ENCODE assay signal across 10 cellular contexts in genomic region chr5:176810687-176811501, GRCh38. TPM values are rescaled to one million over a fixed set of nuclear protein-coding genes. Genes with fewer than 3 reads are reported as not detected.
DNase-seq lines count a peak whose midpoint lies in the region; ATAC-seq and TF ChIP-seq lines count a peak whose summit lies in the region.
"Had no signal": no experiment of that assay in that cellular context is flagged by ENCODE, and none has a peak within 500 bp of the region (broad histone marks: within the 10 kb centered on the region; RNA-seq: fewer than 3 reads in every experiment).

No MANE protein-coding gene starts in this region.

- H3K4me1 Mint-ChIP-seq in GM23338 = peaks cover 37% of the 10 kb centered on the region

- H3K4me3 ChIP-seq in ACC112 (ENCODE audit: low read depth, low read length) = peak overlapping the region; percentile 69
- H3K4me3 ChIP-seq in GM23338 = peak overlapping the region; percentile 72
- peak overlapping the region; percentile 58 for H3K4me3 ChIP-seq in adipocyte (ENCODE audit: low read length)
- H3K4me3 ChIP-seq: GM12878 had no signal

- H3K79me2 ChIP-seq in ACC112 (ENCODE audit: control insufficient read depth, insufficient read depth, low read length, unreplicated experiment) (no peaks in the 10 kb centered on the region), GM23338 (replicated peaks; ENCODE audit: insufficient read depth) (no peaks in the 10 kb centered on the region)

- H2AFZ ChIP-seq in ACC112 (ENCODE audit: low read length, unreplicated experiment) = no peak overlapping the region
- peak overlapping the region; percentile 80; the same call in 1 of the 2 replicates for H2AFZ ChIP-seq in GM23338

- no peaks in the 10 kb centered on the region; the same call in none of the 3 replicates for H3K9me3 Mint-ChIP-seq in GM23338

- no peaks in the 10 kb centered on the region for H3K36me3 ChIP-seq in ACC112 (ENCODE audit: insufficient read depth, low read length)
- H3K36me3 ChIP-seq in GM23338 (ENCODE audit: insufficient read depth) = no peaks in the 10 kb centered on the region
- no peaks in the 10 kb centered on the region for H3K36me3 ChIP-seq in adipocyte (ENCODE audit: control insufficient read depth, insufficient read depth, low read length, severe bottlenecking)

- H3K9me3 ChIP-seq in adipocyte (ENCODE audit: control insufficient read depth, low read length) = no peaks in the 10 kb centered on the region

- H4K20me1 ChIP-seq in GM23338 (replicated peaks; ENCODE audit: insufficient read depth) = 0 out of 2 replicates have a peak, but pooled peaks cover 3% of the 10 kb centered on the region

- H3K27ac Mint-ChIP-seq in GM23338 = no peak overlapping the region

- H3K27ac ChIP-seq in ACC112 (ENCODE audit: low read depth, low read length) = no peak overlapping the region
- no peak overlapping the region for H3K27ac ChIP-seq in GM23338 (ENCODE audit: low read depth)

- H3K27me3 ChIP-seq in ACC112 (ENCODE audit: insufficient read depth, low read length) (peaks cover 76% of the 10 kb centered on the region), GM23338 (ENCODE audit: insufficient read depth) (peaks cover 50% of the 10 kb centered on the region), adipocyte (replicated peaks; ENCODE audit: control insufficient read depth, insufficient read depth, low read length) (peaks cover 73% of the 10 kb centered on the region)

- no peak overlapping the region for H3K9ac ChIP-seq in adipocyte (ENCODE audit: low read length)

- peak overlapping the region; percentile 95 for H3K4me2 ChIP-seq in GM23338

- H3K4me3 Mint-ChIP-seq in GM23338 = peak overlapping the region; percentile 73

- ATAC-seq in GM23338 (no peak), HG03378 (IDR thresholded peaks at IDR 0.05; ENCODE audit: unreplicated experiment) (no peak), GM19397 (IDR thresholded peaks at IDR 0.05; ENCODE audit: unreplicated experiment) (no peak)

- H3F3A ChIP-seq in GM23338 (replicated peaks; ENCODE audit: low read depth) = no peaks in the 10 kb centered on the region

- H3K9me2 ChIP-seq in GM23338 (ENCODE audit: insufficient read depth) = no peaks in the 10 kb centered on the region

- H3K4me1 ChIP-seq in ACC112 (ENCODE audit: control insufficient read depth, insufficient read depth, low read length, unreplicated experiment) (no peaks in the 10 kb centered on the region), GM23338 (ENCODE audit: insufficient read depth) (peaks cover 10% of the 10 kb centered on the region), adipocyte (ENCODE audit: control insufficient read depth, insufficient read depth, low read length) (no peaks in the 10 kb centered on the region)

- H3K27me3 Mint-ChIP-seq in GM23338 (ENCODE audit: insufficient read depth, low read depth, poor library complexity) = peaks cover 55% of the 10 kb centered on the region

- no peaks in the 10 kb centered on the region; the same call in 1 of the 3 replicates for H3K36me3 Mint-ChIP-seq in GM23338 (ENCODE audit: low read depth)

- DNase-seq in GM23338 (ENCODE audit: low spot score) (peak; percentile 62), adipocyte (ENCODE audit: low read depth) (peak; percentile 41), lung microvascular endothelial cell (ENCODE audit: low read depth in 2 of 2) (peak; percentile 20 to 38), NCI-H1105 (lab: John Stamatoyannopoulos, UW) (no peak), NCI-H187 treated with DMSO at 0.1 percent for 48 hours (lab: John Stamatoyannopoulos, UW) (no peak)

- TF ChIP-seq CTCF in GM23338 (conservative IDR thresholded peaks at IDR 0.05; ENCODE audit: low read depth in 2 of 2) = no peak

TF ChIP-seq in GM23338, 12 proteins besides CTCF, POLR2A, EP300 and RAD21 (continues in another document):
- no peak for TF ChIP-seq POLR2AphosphoS5 (IDR thresholded peaks at IDR 0.05; ENCODE audit: low read depth)
- TF ChIP-seq JUNB (IDR thresholded peaks at IDR 0.05; ENCODE audit: unreplicated experiment) = no peak
- TF ChIP-seq REST (IDR thresholded peaks at IDR 0.05; ENCODE audit: unreplicated experiment) = no peak
- TF ChIP-seq STAT1 (IDR thresholded peaks at IDR 0.05; ENCODE audit: unreplicated experiment) = no peak
- TF ChIP-seq NANOG (IDR thresholded peaks at IDR 0.05; ENCODE audit: borderline replicate concordance) = no peak
- TF ChIP-seq ETS1 (IDR thresholded peaks at IDR 0.05) = no peak
- TF ChIP-seq EZH2 (IDR thresholded peaks at IDR 0.05; ENCODE audit: low read depth, unreplicated experiment) = peak; percentile 82
- no peak for TF ChIP-seq ZNF114 (CRISPR knock-in tag; IDR thresholded peaks at IDR 0.05)
- peak; percentile 49 for TF ChIP-seq EZH2phosphoT487 (IDR thresholded peaks at IDR 0.05; ENCODE audit: unreplicated experiment)
- no peak for TF ChIP-seq CREB1 (CRISPR knock-in tag; IDR thresholded peaks at IDR 0.05; ENCODE audit: low read depth)

RNA-seq across cellular contexts. Expression of gene UNC5A, which starts 0.5 kb away (rescaled TPM):
- total RNA-seq in GM23338 (2014; rRNA removed; shearing (Covaris generic)) = 3.9 and 7.3 TPM in 2 replicates
- 0.92 and 1.1 TPM in 2 replicates for polyA plus RNA-seq in GM23338 (2016; fragmentation: Nextera tagmentation; extraction: Ambion mirVana)
- total RNA-seq in lung microvascular endothelial cell = 0.22 and 0.40 TPM in 2 replicates
- total RNA-seq: GM12878, NCI-H460 had no signal
- polyA plus RNA-seq: GM12878 had no signal

Comparison
In these comparisons a context has a peak if more than half of its experiments do, and no peak if none do; other contexts are left out.
1. DNase-seq: peak in GM23338 (single experiment), adipocyte (single experiment) and lung microvascular endothelial cell (2 of 2); none in NCI-H1105 (single experiment) and NCI-H187 treated with DMSO at 0.1 percent for 48 hours (single experiment).
2. Peak in every context shown above with its lines, with median percentiles within 50 percentile points of each other: H3K4me3 ChIP-seq.